1 cellular context compared by ENCODE assay signal in genomic region chr16:70710422-70711210, GRCh38.
TF ChIP-seq lines count a peak whose summit lies in the region.

No MANE protein-coding gene starts in this region.

TF ChIP-seq in IMR-90, 13 proteins besides CTCF, POLR2A, EP300 and RAD21:
- TF ChIP-seq BHLHE40 (IDR thresholded peaks at IDR 0.05; ENCODE audit: low read depth, low read length), result no peak
- no peak for TF ChIP-seq FOS (IDR thresholded peaks at IDR 0.05; ENCODE audit: low read depth, low read length)
- no peak for TF ChIP-seq USF2 (IDR thresholded peaks at IDR 0.05; ENCODE audit: low read depth, low read length)
- TF ChIP-seq ELK1 (IDR thresholded peaks at IDR 0.05; ENCODE audit: borderline replicate concordance, low read depth, low read length), result no peak
- TF ChIP-seq CEBPB (IDR thresholded peaks at IDR 0.05; ENCODE audit: low read depth, low read length), result no peak
- TF ChIP-seq NFE2L2 (IDR thresholded peaks at IDR 0.05; ENCODE audit: low read depth, low read length), result no peak
- no peak for TF ChIP-seq CHD1 (IDR thresholded peaks at IDR 0.05; ENCODE audit: low read depth, low read length)
- TF ChIP-seq RCOR1 (IDR thresholded peaks at IDR 0.05; ENCODE audit: insufficient replicate concordance, low read length), result no peak
- no peak for TF ChIP-seq MXI1 (IDR thresholded peaks at IDR 0.05; ENCODE audit: borderline replicate concordance, low read depth, low read length)
